In genomic region chr1:84298688-84299535, GRCh38 we compare ENCODE assay signal across 8 cellular contexts. TPM values are rescaled to one million over a fixed set of nuclear protein-coding genes. Genes with fewer than 3 reads are reported as not detected.
DNase-seq lines count a peak whose midpoint lies in the region; ATAC-seq lines count a peak whose summit lies in the region.

No MANE protein-coding gene starts in this region.

- peaks cover 6% of the 10 kb centered on the region for H3K27me3 Mint-ChIP-seq in activated CD4-positive, alpha-beta T cell treated with anti-CD3 and anti-CD28 coated beads for 36 hours

- peaks cover 3% of the 10 kb centered on the region for H3K27me3 ChIP-seq in effector memory CD4-positive, alpha-beta T cell (replicated peaks; ENCODE audit: control insufficient read depth, insufficient read depth, low read length, poor library complexity, severe bottlenecking)

- no peak overlapping the region for H3K27ac ChIP-seq in effector memory CD4-positive, alpha-beta T cell (ENCODE audit: insufficient read depth, low read length, poor library complexity, severe bottlenecking)

- H3K9me3 Mint-ChIP-seq in activated CD4-positive, alpha-beta T cell treated with anti-CD3 and anti-CD28 coated beads for 36 hours (ENCODE audit: low read depth) = peaks cover 1% of the 10 kb centered on the region

- H3K4me1 Mint-ChIP-seq in activated CD4-positive, alpha-beta T cell treated with anti-CD3 and anti-CD28 coated beads for 36 hours = peaks cover 35% of the 10 kb centered on the region

- H3K4me1 ChIP-seq in effector memory CD4-positive, alpha-beta T cell (ENCODE audit: control insufficient read depth, insufficient read depth, low read length, poor library complexity, severe bottlenecking) = no peaks in the 10 kb centered on the region

- POLR2A ChIA-PET in activated CD4-positive, alpha-beta T cell treated with anti-CD3 and anti-CD28 coated beads for 36 hours (lab: Charles Lee) = no interaction called here

- DNase-seq in activated gamma-delta T cell treated with Interleukin-2 at 50 U/mL for 16 hours = peak; percentile 7
- no peak for DNase-seq in activated gamma-delta T cell (lab: John Stamatoyannopoulos, UW)
- peak; percentile 66 for DNase-seq in NAMALWA (ENCODE audit: low spot score)
- DNase-seq in activated CD4-positive, alpha-beta T cell treated with anti-CD3 and anti-CD28 coated beads for 36 hours = peak; percentile 34
- DNase-seq in effector memory CD4-positive, alpha-beta T cell = no peak
- peak; percentile 26 to 42 for DNase-seq in lung microvascular endothelial cell (ENCODE audit: low read depth in 2 of 2)
- DNase-seq in stimulated activated naive CD4-positive, alpha-beta T cell (lab: John Stamatoyannopoulos, UW) = peak in 5 of 6 experiments; percentile 16 to 59 (median 39)

- H3K4me3 ChIP-seq in effector memory CD4-positive, alpha-beta T cell (ENCODE audit: insufficient read depth, low read depth, low read length, poor library complexity, severe bottlenecking) = peak overlapping the region; percentile 74

- peak overlapping the region; percentile 78 for H3K4me3 Mint-ChIP-seq in activated CD4-positive, alpha-beta T cell treated with anti-CD3 and anti-CD28 coated beads for 36 hours

- no peaks in the 10 kb centered on the region for H3K9me3 ChIP-seq in effector memory CD4-positive, alpha-beta T cell (ENCODE audit: control insufficient read depth, low read length)

- ATAC-seq in HG02642 (IDR thresholded peaks at IDR 0.05; ENCODE audit: poor library complexity, unreplicated experiment) = peak; percentile 54
- peak; percentile 42 for ATAC-seq in activated CD4-positive, alpha-beta T cell treated with anti-CD3 and anti-CD28 coated beads for 36 hours

- H3K27ac Mint-ChIP-seq in activated CD4-positive, alpha-beta T cell treated with anti-CD3 and anti-CD28 coated beads for 36 hours = peak overlapping the region; percentile 87

- CTCF ChIA-PET in activated CD4-positive, alpha-beta T cell treated with anti-CD3 and anti-CD28 coated beads for 36 hours (lab: Charles Lee) = interaction anchor here (1.1 to 2.2 kb wide), 3 partner anchors 135 to 158 kb away, joined by 3 to 6 read pairs (median 6); no protein-coding TSS in a partner anchor

- intact Hi-C loops in activated CD4-positive, alpha-beta T cell treated with anti-CD3 and anti-CD28 coated beads for 36 hours (cut with DNase I, micrococcal nuclease) = loop anchor here in 1 of 2 experiments (1.0 to 5.0 kb wide), 5 partner anchors 134 to 391 kb away; partner anchors contain the start of genes GNG5, PRKACB, SPATA1 and SSX2IP

- no peaks in the 10 kb centered on the region for H3K36me3 ChIP-seq in effector memory CD4-positive, alpha-beta T cell (ENCODE audit: control insufficient read depth, insufficient read depth, low read length)

- no peaks in the 10 kb centered on the region for H3K36me3 Mint-ChIP-seq in activated CD4-positive, alpha-beta T cell treated with anti-CD3 and anti-CD28 coated beads for 36 hours (ENCODE audit: low read depth)

RNA-seq across cellular contexts. Expression of gene SAMD13, which starts 2.6 kb away (rescaled TPM):
- 1 to 10 TPM; 1.0 to 1.2 TPM for total RNA-seq in activated CD4-positive, alpha-beta T cell treated with anti-CD3 and anti-CD28 coated beads for 36 hours
- 0.20 and 1.7 TPM in 2 replicates for total RNA-seq in lung microvascular endothelial cell

Comparison
In these comparisons a context has a peak if more than half of its experiments do, and no peak if none do; other contexts are left out.
1. DNase-seq: peak in activated gamma-delta T cell treated with Interleukin-2 at 50 U/mL for 16 hours (single experiment), NAMALWA (single experiment), activated CD4-positive, alpha-beta T cell treated with anti-CD3 and anti-CD28 coated beads for 36 hours (single experiment), lung microvascular endothelial cell (2 of 2) and stimulated activated naive CD4-positive, alpha-beta T cell (5 of 6); none in activated gamma-delta T cell (single experiment) and effector memory CD4-positive, alpha-beta T cell (0 of 3).